13 cellular contexts compared by ENCODE assay signal in the genomic region with DNA sequence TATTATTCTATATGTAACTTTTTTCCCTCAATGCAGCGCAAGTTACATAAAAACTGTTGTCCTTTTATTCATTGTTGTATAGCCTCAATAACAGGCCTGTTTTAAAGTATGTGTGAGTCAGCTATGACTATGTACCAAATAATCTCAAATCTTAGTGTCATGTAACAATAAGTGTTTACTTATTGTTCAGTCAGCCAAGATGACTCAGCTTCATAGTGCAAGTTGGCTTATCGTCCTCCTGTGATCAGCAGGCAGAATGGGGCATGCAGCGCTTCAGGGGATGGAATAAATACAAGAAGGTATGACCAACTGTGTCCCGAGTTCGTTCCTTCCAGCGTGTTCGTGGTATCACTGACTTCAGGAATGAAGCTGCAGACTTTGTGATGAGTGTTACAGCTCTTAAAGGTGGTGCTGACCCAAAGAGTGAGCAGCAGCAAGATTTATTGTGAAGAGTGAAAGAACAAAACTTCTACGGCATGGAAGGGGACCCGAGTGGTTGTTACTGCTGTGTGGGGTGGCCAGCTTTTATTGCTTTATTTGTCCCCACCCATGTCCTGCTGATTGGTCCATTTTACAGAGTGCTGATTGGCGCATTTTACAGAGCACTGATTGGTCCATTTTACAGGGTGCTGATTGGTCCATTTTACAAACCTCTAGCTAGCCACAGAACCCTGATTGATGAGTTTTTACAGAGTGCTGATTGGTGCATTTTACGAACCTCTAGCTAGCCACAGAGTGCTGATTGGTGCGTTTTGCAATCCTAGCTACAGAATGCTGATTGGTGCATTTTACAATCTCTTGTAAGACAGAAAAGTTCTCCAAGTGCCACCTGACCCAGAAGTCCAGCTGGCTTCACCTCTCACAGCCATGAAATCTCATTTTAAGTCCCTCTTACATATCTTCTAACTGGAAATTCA.
DNase-seq lines count a peak whose midpoint lies in the region; ATAC-seq, FAIRE-seq and TF ChIP-seq lines count a peak whose summit lies in the region.
"Had no signal": no experiment of that assay in that cellular context is flagged by ENCODE, and none has a peak within 500 bp of the region (broad histone marks: within the 10 kb centered on the region; RNA-seq: fewer than 3 reads in every experiment).

No MANE protein-coding gene starts in this region.

- TF ChIP-seq POLR2A in A549 (IDR thresholded peaks at IDR 0.05; ENCODE audit: low read length) (no peak), vagina (IDR thresholded peaks at IDR 0.05) (no peak)

- dilution Hi-C loops in keratinocyte (cut with MboI; ENCODE audit: extremely low pct_ligation_motif_present, low sequenced_read_pairs): no loop called here

- H3K36me3 Mint-ChIP-seq in HFFc6 (ENCODE audit: low read depth): peaks cover 9% of the 10 kb centered on the region; the same call in 1 of the 2 replicates
- H3K36me3 Mint-ChIP-seq in astrocyte (ENCODE audit: low read depth, unreplicated experiment): no peaks in the 10 kb centered on the region

- H2AFZ ChIP-seq in astrocyte (ENCODE audit: low read depth, low read length) (no peak overlapping the region), keratinocyte (ENCODE audit: control insufficient read depth, low read length) (peak overlapping the region; percentile 48)

- H3K27me3 Mint-ChIP-seq in HFFc6 (ENCODE audit: insufficient read depth) (no peaks in the 10 kb centered on the region; the same call in 1 of the 2 replicates), astrocyte (ENCODE audit: low read depth, unreplicated experiment) (no peaks in the 10 kb centered on the region)

- WGBS in A549 (ENCODE audit: missing lambda C conversion rate): 21% methylated on average over 12 of the region's 12 CpGs

- H3K9ac ChIP-seq in astrocyte (ENCODE audit: low read length) (no peak overlapping the region), keratinocyte (ENCODE audit: control insufficient read depth, extremely low read depth, insufficient read depth, low read length) (no peak overlapping the region)

- TF ChIP-seq CTCF in A549 (IDR thresholded peaks at IDR 0.05) (no peak), HFFc6 (IDR thresholded peaks at IDR 0.05) (no peak), astrocyte (IDR thresholded peaks at IDR 0.05; ENCODE audit: insufficient read depth, low read depth, low read length) (no peak), keratinocyte (optimal IDR thresholded peaks at IDR 0.05 in 1 of 3, IDR thresholded peaks at IDR 0.05 in 1 of 3, conservative IDR thresholded peaks at IDR 0.05 in 1 of 3; ENCODE audit: extremely low read depth in 1 of 3, insufficient read depth in 2 of 3, low read length in 3 of 3) (no peak), vagina (IDR thresholded peaks at IDR 0.05) (no peak)

- POLR2A ChIA-PET in A549 (lab: Yijun Ruan, JAX): no interaction called here

- TF ChIP-seq RAD21 in A549 (conservative IDR thresholded peaks at IDR 0.05 in 1 of 2, IDR thresholded peaks at IDR 0.05 in 1 of 2): peak in 1 of 2 experiments; percentile 19; a peak in 2 of 5 replicates

- peak; percentile 100 for FAIRE-seq in A549 (lab: Jason Lieb, UNC)
- FAIRE-seq in astrocyte (lab: Jason Lieb, UNC): peak; percentile 100
- peak; percentile 98 for FAIRE-seq in keratinocyte (lab: Jason Lieb, UNC)
- FAIRE-seq: GM18507 had no signal

- intact Hi-C loops in vagina (cut with DNase I): no loop called here

- CTCF ChIA-PET in A549 (lab: Yijun Ruan, JAX): interaction anchor here (1.6 to 6.1 kb wide), 2 partner anchors 9 to 13 kb away, joined by 4 to 38 read pairs; no protein-coding TSS in a partner anchor

- H3K27me3 ChIP-seq in astrocyte (ENCODE audit: insufficient read depth, low read length): no peaks in the 10 kb centered on the region
- H3K27me3 ChIP-seq in keratinocyte (ENCODE audit: control insufficient read depth, extremely low read depth, insufficient read depth, low read length): no peaks in the 10 kb centered on the region
- no peaks in the 10 kb centered on the region for H3K27me3 ChIP-seq in vagina
- H3K27me3 ChIP-seq: tibial nerve had no signal

- ATAC-seq in A549: peak; percentile 99 to 100

- peak overlapping the region; percentile 67 to 84 for H3K27ac ChIP-seq in A549
- peak overlapping the region; percentile 68 for H3K27ac ChIP-seq in astrocyte (ENCODE audit: low read depth, low read length)
- H3K27ac ChIP-seq in keratinocyte (ENCODE audit: control insufficient read depth, insufficient read depth, low read length): peak overlapping the region; percentile 49
- no peak overlapping the region for H3K27ac ChIP-seq in vagina

- DNase-seq in A549 (ENCODE audit: low read depth in 1 of 2, low spot score in 1 of 2) (peak; percentile 96), HFFc6 (peak; percentile 99), astrocyte (ENCODE audit: low read depth) (peak; percentile 98), keratinocyte (ENCODE audit: low read depth, low spot score) (peak; percentile 99), NCI-H774 (lab: John Stamatoyannopoulos, UW) (no peak), retina (no peak), vagina (ENCODE audit: extremely low spot score in 2 of 2) (no peak)
- DNase-seq in activated naive CD4-positive, alpha-beta T cell treated with Interleukin-2 at 50 U/mL for 16 hours: no peak
- DNase-seq: C1 segment of cervical spinal cord; NCI-H526 treated with DMSO at 0.1 percent for 48 hours; stimulated activated CD4-positive, alpha-beta T cell treated with anti-CD3 and anti-CD28 coated beads, Interleukin-2, amount 100 ng/mL, for 48 hours had no signal

- peaks cover 19% of the 10 kb centered on the region for H3K9me3 ChIP-seq in A549
- H3K9me3 ChIP-seq in astrocyte (ENCODE audit: insufficient read depth, low read depth, low read length): no peaks in the 10 kb centered on the region
- H3K9me3 ChIP-seq in keratinocyte (ENCODE audit: control insufficient read depth, low read depth, low read length): no peaks in the 10 kb centered on the region
- no peaks in the 10 kb centered on the region for H3K9me3 ChIP-seq in vagina
- H3K9me3 ChIP-seq: tibial nerve had no signal

- H3K4me3 Mint-ChIP-seq in HFFc6 (peak overlapping the region; percentile 78), astrocyte (ENCODE audit: unreplicated experiment) (no peak overlapping the region)

- H3K9me1 ChIP-seq in keratinocyte (ENCODE audit: control insufficient read depth, extremely low read depth, insufficient read depth, low read length): no peaks in the 10 kb centered on the region

- H3K4me3 ChIP-seq in A549 (peak overlapping the region; percentile 25), astrocyte (ENCODE audit: insufficient read depth, low read depth, low read length) (peak overlapping the region; percentile 26), keratinocyte (ENCODE audit: control insufficient read depth in 2 of 3, extremely low read depth in 1 of 3, insufficient read depth in 2 of 3, low read depth in 1 of 3, low read length in 3 of 3) (no peak overlapping the region), vagina (no peak overlapping the region)
- H3K4me3 ChIP-seq: tibial nerve had no signal

- H3K27ac Mint-ChIP-seq in HFFc6 (peak overlapping the region; percentile 90), astrocyte (ENCODE audit: unreplicated experiment) (peak overlapping the region; percentile 24)

- H3K4me1 ChIP-seq in A549 (peaks cover 16% of the 10 kb centered on the region), astrocyte (ENCODE audit: insufficient read depth, low read length) (no peaks in the 10 kb centered on the region), keratinocyte (ENCODE audit: control insufficient read depth, extremely low read depth, insufficient read depth, low read length) (peaks cover 17% of the 10 kb centered on the region), vagina (peaks cover 11% of the 10 kb centered on the region)
- H3K4me1 ChIP-seq: tibial nerve had no signal

- H3K36me3 ChIP-seq in astrocyte (ENCODE audit: insufficient read depth, low read length) (no peaks in the 10 kb centered on the region), keratinocyte (ENCODE audit: control insufficient read depth in 2 of 2, extremely low read depth in 1 of 2, insufficient read depth in 2 of 2, low read length in 2 of 2) (no peaks in the 10 kb centered on the region), vagina (no peaks in the 10 kb centered on the region)

- H3K9me3 Mint-ChIP-seq in HFFc6 (peaks cover 7% of the 10 kb centered on the region; the same call in 1 of the 2 replicates), astrocyte (ENCODE audit: unreplicated experiment) (peaks cover 6% of the 10 kb centered on the region)

- H4K20me1 ChIP-seq in astrocyte (ENCODE audit: insufficient read depth, low read length) (no peaks in the 10 kb centered on the region), keratinocyte (ENCODE audit: control insufficient read depth, extremely low read depth, insufficient read depth, low read length) (no peaks in the 10 kb centered on the region)

- H3K79me2 ChIP-seq in astrocyte (ENCODE audit: insufficient read depth, low read length): no peaks in the 10 kb centered on the region
- no peaks in the 10 kb centered on the region for H3K79me2 ChIP-seq in keratinocyte (ENCODE audit: control insufficient read depth, insufficient read depth, low read length)

- H3K4me1 Mint-ChIP-seq in HFFc6 (ENCODE audit: low read depth) (peaks cover 36% of the 10 kb centered on the region), astrocyte (ENCODE audit: low read depth, unreplicated experiment) (peaks cover 8% of the 10 kb centered on the region)

- H3K4me2 ChIP-seq in A549: peak overlapping the region; percentile 70
- peak overlapping the region; percentile 75 for H3K4me2 ChIP-seq in astrocyte (ENCODE audit: low read length)
- peak overlapping the region; percentile 39 for H3K4me2 ChIP-seq in keratinocyte (ENCODE audit: control insufficient read depth, extremely low read depth, insufficient read depth, low read depth, low read length)

- TF ChIP-seq EP300 in A549 (IDR thresholded peaks at IDR 0.05): peak; percentile 69 to 73; a peak in 2 of 5 replicates

TF ChIP-seq in A549, 52 proteins besides CTCF, POLR2A, EP300 and RAD21 (continues in another document):
- TF ChIP-seq CHD4 (IDR thresholded peaks at IDR 0.05; ENCODE audit: borderline replicate concordance) (no peak), GATA3 (IDR thresholded peaks at IDR 0.05; ENCODE audit: borderline replicate concordance) (peak; percentile 99), PHF8 (IDR thresholded peaks at IDR 0.05; ENCODE audit: borderline replicate concordance, low read depth) (no peak), NFE2L2 (conservative IDR thresholded peaks at IDR 0.05; ENCODE audit: low read length) (peak; percentile 77), RARB (CRISPR knock-in tag; IDR thresholded peaks at IDR 0.05) (no peak), TP53 (CRISPR knock-in tag; IDR thresholded peaks at IDR 0.05) (peak; percentile 66; the same call in 1 of the 2 replicates), SMC3 (IDR thresholded peaks at IDR 0.05) (peak; percentile 34; the same call in 1 of the 3 replicates), FOXS1 (CRISPR knock-in tag; IDR thresholded peaks at IDR 0.05) (0 out of 2 replicates have a peak, but pooled peaks have one; percentile 74), JUN (IDR thresholded peaks at IDR 0.05) (peak; percentile 85 to 97; a peak in 4 of 5 replicates)

Comparison
In these comparisons a context has a peak if more than half of its experiments do, and no peak if none do; other contexts are left out.
1. DNase-seq: peak in A549 (2 of 2), HFFc6 (single experiment), astrocyte (single experiment) and keratinocyte (single experiment); none in NCI-H774 (single experiment), activated naive CD4-positive, alpha-beta T cell treated with Interleukin-2 at 50 U/mL for 16 hours (single experiment), retina (single experiment) and vagina (0 of 2).
2. H3K4me3 ChIP-seq: peak in A549 (single experiment) and astrocyte (single experiment); none in keratinocyte (0 of 3) and vagina (0 of 2).
3. Peak in every context shown above with its lines, with median percentiles within 50 percentile points of each other: H3K4me2 ChIP-seq.